In the genomic region with DNA sequence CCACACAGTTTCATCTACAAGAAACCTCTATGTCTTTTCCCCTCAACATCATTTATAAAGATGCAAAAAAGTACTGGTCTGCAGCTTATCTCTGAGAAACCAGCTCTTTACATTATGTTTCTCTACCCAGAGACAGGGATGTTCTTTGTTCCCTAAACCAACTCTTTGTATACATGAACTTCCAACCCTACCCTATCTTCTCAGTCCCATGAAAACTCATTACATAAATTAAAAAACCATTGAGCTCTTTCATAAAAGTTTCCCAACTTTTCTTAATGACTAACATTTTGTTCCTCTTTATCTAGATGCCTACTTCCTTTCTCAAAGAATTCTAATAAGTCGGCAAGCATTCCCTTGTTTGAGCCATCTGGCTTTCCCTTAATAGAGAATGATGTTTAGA, we compare ENCODE assay signal across 24 cellular contexts.
"Had no signal": no experiment of that assay in that cellular context is flagged by ENCODE, and none has a peak within 500 bp of the region (broad histone marks: within the 10 kb centered on the region; RNA-seq: fewer than 3 reads in every experiment).

No MANE protein-coding gene starts in this region.

- H3K9me3 ChIP-seq: colonic mucosa, esophagus muscularis mucosa, esophagus squamous epithelium, gastrocnemius medialis, gastroesophageal sphincter, heart left ventricle, heart right ventricle had no signal

- H3K79me2 ChIP-seq: hepatocyte had no signal

- H3K4me3 ChIP-seq: colonic mucosa, coronary artery, dorsolateral prefrontal cortex, esophagus muscularis mucosa, esophagus squamous epithelium, gastrocnemius medialis, gastroesophageal sphincter, heart left ventricle, heart right ventricle, hepatocyte had no signal

- H2AFZ ChIP-seq: hepatocyte had no signal

- H3K4me2 ChIP-seq: hepatocyte had no signal

- H3K27me3 ChIP-seq: colonic mucosa, dorsolateral prefrontal cortex, esophagus muscularis mucosa, esophagus squamous epithelium, foreskin keratinocyte, gastrocnemius medialis, gastroesophageal sphincter, heart left ventricle, heart right ventricle, hepatocyte had no signal

- H3K4me1 ChIP-seq: colonic mucosa, foreskin keratinocyte had no signal

- H3K36me3 ChIP-seq: colonic mucosa, esophagus muscularis mucosa, esophagus squamous epithelium, gastrocnemius medialis, gastroesophageal sphincter, heart left ventricle, heart right ventricle had no signal

- H3K27ac ChIP-seq: colonic mucosa, coronary artery, dorsolateral prefrontal cortex, epithelial cell of prostate, esophagus muscularis mucosa, esophagus squamous epithelium, foreskin keratinocyte, gastrocnemius medialis, gastroesophageal sphincter, heart left ventricle, heart right ventricle, hepatocyte had no signal

- DNase-seq: colonic mucosa; cortex of kidney; dermis blood vessel endothelial cell; dorsolateral prefrontal cortex; effector CD4-positive, alpha-beta T cell; effector CD8-positive, alpha-beta T cell; effector memory CD4-positive, alpha-beta T cell; effector memory CD8-positive, alpha-beta T cell; endodermal cell; erythroblast; esophagus squamous epithelium; foreskin fibroblast; foreskin keratinocyte; gastrocnemius medialis; glutamatergic neuron; head of caudate nucleus; heart left ventricle; heart right ventricle; hippocampal formation had no signal
